In genomic region chr20:63429992-63430391, GRCh38 we compare ENCODE assay signal across 35 cellular contexts. TPM values are rescaled to one million over a fixed set of nuclear protein-coding genes. Genes with fewer than 3 reads are reported as not detected.
"Had no signal": no experiment of that assay in that cellular context is flagged by ENCODE, and none has a peak within 500 bp of the region (broad histone marks: within the 10 kb centered on the region; RNA-seq: fewer than 3 reads in every experiment).

No MANE protein-coding gene starts in this region.

- H3K27me3 Mint-ChIP-seq: activated CD4-positive, alpha-beta T cell treated with anti-CD3 and anti-CD28 coated beads, Interleukin-2, amount 10 ng/mL, durations not matched to agents 24 days and 14 days; activated CD8-positive, alpha-beta T cell treated with anti-CD3 and anti-CD28 coated beads for 36 hours; activated T-helper 17 cell treated with anti-CD3 and anti-CD28 coated beads, Interleukin-2, amount 50 U/mL, for 72 hours had no signal

- H3K27ac ChIP-seq: adrenal gland, body of pancreas, brain microvascular endothelial cell, breast epithelium, VCaP had no signal

- H3K36me3 Mint-ChIP-seq: activated CD4-positive, alpha-beta memory T cell treated with anti-CD3 and anti-CD28 coated beads for 36 hours; activated naive CD4-positive, alpha-beta T cell treated with anti-CD3 and anti-CD28 coated beads, Interleukin-2, amount 50 U/mL, for 72 hours; activated naive CD8-positive, alpha-beta T cell treated with anti-CD3 and anti-CD28 coated beads for 36 hours; T-cell had no signal

- ATAC-seq: activated CD8-positive, alpha-beta T cell treated with anti-CD3 and anti-CD28 coated beads for 36 hours; activated naive CD4-positive, alpha-beta T cell treated with anti-CD3 and anti-CD28 coated beads, Interleukin-2, amount 50 U/mL, for 72 hours; activated T-cell treated with anti-CD3 and anti-CD28 coated beads, Interleukin-2, amount 50 U/mL, for 4 hours; activated T-cell treated with anti-CD3 and anti-CD28 coated beads, Interleukin-2, amount 50 U/mL, for 72 hours; activated T-helper 17 cell treated with anti-CD3 and anti-CD28 coated beads, Interleukin-2, amount 50 U/mL, for 72 hours; body of pancreas; T-cell; T-helper 17 cell had no signal

- H3K9me3 Mint-ChIP-seq: activated B cell treated with CpG ODN at 0.5 μM for 24 hours; activated CD4-positive, alpha-beta memory T cell treated with anti-CD3 and anti-CD28 coated beads for 36 hours; activated CD4-positive, alpha-beta T cell treated with anti-CD3 and anti-CD28 coated beads, Interleukin-2, amount 10 ng/mL, durations not matched to agents 24 days and 14 days; activated CD8-positive, alpha-beta T cell treated with anti-CD3 and anti-CD28 coated beads for 36 hours; activated naive CD4-positive, alpha-beta T cell treated with anti-CD3 and anti-CD28 coated beads for 36 hours; activated naive CD4-positive, alpha-beta T cell treated with anti-CD3 and anti-CD28 coated beads, Interleukin-2, amount 50 U/mL, for 72 hours; activated naive CD8-positive, alpha-beta T cell treated with anti-CD3 and anti-CD28 coated beads for 36 hours; activated T-cell treated with anti-CD3 and anti-CD28 coated beads, Interleukin-2, amount 50 U/mL, for 4 hours; activated T-cell treated with anti-CD3 and anti-CD28 coated beads, Interleukin-2, amount 50 U/mL, for 72 hours; activated T-helper 17 cell treated with anti-CD3 and anti-CD28 coated beads, Interleukin-2, amount 50 U/mL, for 72 hours; T-cell had no signal

- DNase-seq: activated B cell treated with CpG ODN at 0.5 μM for 24 hours; activated CD4-positive, alpha-beta memory T cell treated with anti-CD3 and anti-CD28 coated beads for 36 hours; activated CD4-positive, alpha-beta T cell treated with anti-CD3 and anti-CD28 coated beads for 4 hours; activated CD4-positive, alpha-beta T cell treated with anti-CD3 and anti-CD28 coated beads, Interleukin-2, amount 10 ng/mL, durations not matched to agents 24 days and 14 days; activated CD4-positive, alpha-beta T cell treated with anti-CD3 and anti-CD28 coated beads, Interleukin-2, amount 50 U/mL, for 1 hour; activated CD4-positive, alpha-beta T cell treated with anti-CD3 and anti-CD28 coated beads, Interleukin-2, amount 50 U/mL, for 4 hours; activated CD4-positive, CD25-positive, alpha-beta regulatory T cell treated with anti-CD3 and anti-CD28 coated beads, Interleukin-2, amount 50 U/mL, for 72 hours; activated CD8-positive, alpha-beta memory T cell treated with anti-CD3 and anti-CD28 coated beads, Interleukin-2, amount 50 U/mL, for 4 hours; activated CD8-positive, alpha-beta T cell treated with anti-CD3 and anti-CD28 coated beads for 36 hours; activated effector memory CD4-positive, alpha-beta T cell treated with anti-CD3 and anti-CD28 coated beads, Interleukin-2, amount 50 U/mL, for 16 hours; activated gamma-delta T cell treated with Interleukin-2 at 50 U/mL for 16 hours; activated naive CD4-positive, alpha-beta T cell; activated naive CD4-positive, alpha-beta T cell treated with anti-CD3 and anti-CD28 coated beads for 36 hours; activated naive CD4-positive, alpha-beta T cell treated with anti-CD3 and anti-CD28 coated beads, Interleukin-2, amount 50 U/mL, for 16 hours; activated naive CD8-positive, alpha-beta T cell treated with anti-CD3 and anti-CD28 coated beads for 36 hours; activated T-cell treated with anti-CD3 and anti-CD28 coated beads for 4 hours; activated T-cell treated with anti-CD3 and anti-CD28 coated beads, Interleukin-2, amount 50 U/mL, for 1 hour; activated T-cell treated with anti-CD3 and anti-CD28 coated beads, Interleukin-2, amount 50 U/mL, for 4 hours; activated T-cell treated with anti-CD3 and anti-CD28 coated beads, Interleukin-2, amount 50 U/mL, for 72 hours; adrenal gland; amniotic stem cell; aorta; body of pancreas; brain microvascular endothelial cell; central memory CD4-positive, alpha-beta T cell; T-cell; T-helper 17 cell; T-helper 9 cell had no signal

- H3K4me1 ChIP-seq: adrenal gland, body of pancreas, breast epithelium had no signal

- H3K4me3 Mint-ChIP-seq: activated B cell treated with CpG ODN at 0.5 μM for 24 hours; activated CD4-positive, alpha-beta memory T cell treated with anti-CD3 and anti-CD28 coated beads for 36 hours; activated CD4-positive, alpha-beta T cell treated with anti-CD3 and anti-CD28 coated beads, Interleukin-2, amount 10 ng/mL, durations not matched to agents 24 days and 14 days; activated CD8-positive, alpha-beta T cell treated with anti-CD3 and anti-CD28 coated beads for 36 hours; activated naive CD4-positive, alpha-beta T cell treated with anti-CD3 and anti-CD28 coated beads for 36 hours; activated naive CD8-positive, alpha-beta T cell treated with anti-CD3 and anti-CD28 coated beads for 36 hours; activated T-cell treated with anti-CD3 and anti-CD28 coated beads, Interleukin-2, amount 50 U/mL, for 4 hours; activated T-cell treated with anti-CD3 and anti-CD28 coated beads, Interleukin-2, amount 50 U/mL, for 72 hours; activated T-helper 1 cell treated with anti-CD3 and anti-CD28 coated beads, Interleukin-12 subunit alpha, Interleukin-12 subunit beta, Interleukin-2, Interleukin-4 antibody, amounts not matched to agents 30 ng/mL and 10 ng/mL and 1 ng/mL, durations not matched to agents 14 hours and 24 hours and 36 hours; activated T-helper 17 cell treated with anti-CD3 and anti-CD28 coated beads, Interleukin-2, amount 50 U/mL, for 72 hours; T-cell; T-helper 17 cell had no signal

- H3K36me3 ChIP-seq: adrenal gland, brain microvascular endothelial cell, breast epithelium had no signal

- H3K4me3 ChIP-seq: adrenal gland, body of pancreas, breast epithelium had no signal

- H3K9me3 ChIP-seq: adrenal gland, body of pancreas had no signal

- H3K27me3 ChIP-seq: adrenal gland, body of pancreas, brain microvascular endothelial cell had no signal

- H3K27ac Mint-ChIP-seq: activated B cell treated with CpG ODN at 0.5 μM for 24 hours; activated CD4-positive, alpha-beta memory T cell treated with anti-CD3 and anti-CD28 coated beads for 36 hours; activated CD4-positive, alpha-beta T cell treated with anti-CD3 and anti-CD28 coated beads, Interleukin-2, amount 10 ng/mL, durations not matched to agents 24 days and 14 days; activated CD8-positive, alpha-beta T cell treated with anti-CD3 and anti-CD28 coated beads for 36 hours; activated naive CD4-positive, alpha-beta T cell treated with anti-CD3 and anti-CD28 coated beads for 36 hours; activated naive CD4-positive, alpha-beta T cell treated with anti-CD3 and anti-CD28 coated beads, Interleukin-2, amount 50 U/mL, for 72 hours; activated naive CD8-positive, alpha-beta T cell treated with anti-CD3 and anti-CD28 coated beads for 36 hours; activated T-cell treated with anti-CD3 and anti-CD28 coated beads, Interleukin-2, amount 50 U/mL, for 72 hours; activated T-helper 1 cell treated with anti-CD3 and anti-CD28 coated beads, Interleukin-12 subunit alpha, Interleukin-12 subunit beta, Interleukin-2, Interleukin-4 antibody, amounts not matched to agents 30 ng/mL and 10 ng/mL and 1 ng/mL, durations not matched to agents 14 hours and 24 hours and 36 hours; activated T-helper 17 cell treated with anti-CD3 and anti-CD28 coated beads, Interleukin-2, amount 50 U/mL, for 72 hours; T-cell; T-helper 17 cell had no signal

RNA-seq across cellular contexts. Expression of gene KCNQ2, which starts 42.5 kb away (rescaled TPM):
- total RNA-seq: activated B cell treated with CpG ODN at 0.5 μM for 24 hours; activated CD4-positive, alpha-beta memory T cell treated with anti-CD3 and anti-CD28 coated beads for 36 hours; activated CD4-positive, alpha-beta T cell treated with anti-CD3 and anti-CD28 coated beads, Interleukin-2, amount 10 ng/mL, durations not matched to agents 24 days and 14 days; activated CD8-positive, alpha-beta memory T cell treated with anti-CD3 and anti-CD28 coated beads for 36 hours; activated CD8-positive, alpha-beta T cell treated with anti-CD3 and anti-CD28 coated beads for 36 hours; activated naive CD4-positive, alpha-beta T cell treated with anti-CD3 and anti-CD28 coated beads for 36 hours; activated T-cell treated with anti-CD3 and anti-CD28 coated beads, Interleukin-2, amount 50 U/mL, for 4 hours; activated T-helper 1 cell treated with anti-CD3 and anti-CD28 coated beads, Interleukin-12 subunit alpha, Interleukin-12 subunit beta, Interleukin-2, Interleukin-4 antibody, amounts not matched to agents 30 ng/mL and 10 ng/mL and 1 ng/mL, durations not matched to agents 14 hours and 24 hours and 36 hours; aorta; breast epithelium; T-helper 1 cell treated with Interleukin-12 subunit alpha and Interleukin-12 subunit beta and Interleukin-4 antibody, amounts not matched to agents 30 ng/mL and 1 ng/mL, for 36 hours; T-helper 17 cell had no signal
